12 cellular contexts compared by ENCODE assay signal in genomic region chr2:187390891-187391290, GRCh38. TPM values are rescaled to one million over a fixed set of nuclear protein-coding genes. Genes with fewer than 3 reads are reported as not detected.
DNase-seq lines count a peak whose midpoint lies in the region; ATAC-seq, FAIRE-seq and TF ChIP-seq lines count a peak whose summit lies in the region.
"Had no signal": no experiment of that assay in that cellular context is flagged by ENCODE, and none has a peak within 500 bp of the region (broad histone marks: within the 10 kb centered on the region; RNA-seq: fewer than 3 reads in every experiment).

No MANE protein-coding gene starts in this region.

- no peak overlapping the region for H3K9ac ChIP-seq in MM.1S (ENCODE audit: low read length)

- intact Hi-C loops in head of caudate nucleus (cut with DNase I), result no loop called here

- H3F3A ChIP-seq in MM.1S (ENCODE audit: insufficient read depth, low read length), result no peaks in the 10 kb centered on the region

- no peaks in the 10 kb centered on the region for H3K9me2 ChIP-seq in MM.1S (replicated peaks; ENCODE audit: insufficient read depth, low read length)

- in situ Hi-C loops in GM13976 (cut with MboI; ENCODE audit: low sequenced_read_pairs, unreplicated experiment), result no loop called here

- no peaks in the 10 kb centered on the region for H3K36me3 ChIP-seq in MM.1S (replicated peaks; ENCODE audit: insufficient read depth, low read length)
- H3K36me3 ChIP-seq in bronchial epithelial cell (ENCODE audit: control insufficient read depth, insufficient read depth, low read length), result no peaks in the 10 kb centered on the region

- H3K27ac ChIP-seq in MM.1S (ENCODE audit: low read length), result no peak overlapping the region
- H3K27ac ChIP-seq: dorsolateral prefrontal cortex had no signal

- FAIRE-seq in bronchial epithelial cell (lab: Jason Lieb, UNC), result peak; percentile 36

- no peaks in the 10 kb centered on the region for H4K20me1 ChIP-seq in MM.1S (ENCODE audit: insufficient read depth, low read length)

- H3K4me2 ChIP-seq in MM.1S (ENCODE audit: low read depth, low read length), result no peak overlapping the region

- H3K9me3 ChIP-seq in MM.1S (replicated peaks; ENCODE audit: insufficient read depth, low read length), result no peaks in the 10 kb centered on the region

- H3K4me3 ChIP-seq in MM.1S (ENCODE audit: low read length) (no peak overlapping the region), bronchial epithelial cell (ENCODE audit: low read depth, low read length) (no peak overlapping the region)
- H3K4me3 ChIP-seq: dorsolateral prefrontal cortex had no signal

- H3K79me2 ChIP-seq in MM.1S (ENCODE audit: low read length), result no peaks in the 10 kb centered on the region

- H3K27me3 ChIP-seq in MM.1S (replicated peaks; ENCODE audit: insufficient read depth, low read length) (no peaks in the 10 kb centered on the region), bronchial epithelial cell (ENCODE audit: control insufficient read depth, insufficient read depth, low read length) (no peaks in the 10 kb centered on the region)
- H3K27me3 ChIP-seq: dorsolateral prefrontal cortex had no signal

- ATAC-seq in GM19328 (IDR thresholded peaks at IDR 0.05; ENCODE audit: unreplicated experiment), result no peak

- H2AFZ ChIP-seq in MM.1S (ENCODE audit: low read length), result no peak overlapping the region

- peak; percentile 94 for DNase-seq in EH (ENCODE audit: low read depth)
- DNase-seq in MM.1S, result peak; percentile 35
- peak; percentile 97 for DNase-seq in bronchial epithelial cell (ENCODE audit: low read depth)
- DNase-seq in myocyte (ENCODE audit: low read depth), result peak; percentile 29
- DNase-seq in GM13976 (ENCODE audit: low spot score), result no peak
- no peak for DNase-seq in NOMO-1 treated with DMSO at 0.1 percent for 48 hours (lab: John Stamatoyannopoulos, UW; ENCODE audit: unreplicated experiment)
- no peak for DNase-seq in head of caudate nucleus
- DNase-seq: activated CD4-positive, alpha-beta T cell treated with anti-CD3 and anti-CD28 coated beads for 1 hour; dorsolateral prefrontal cortex; H9; NCI-H187 treated with DMSO at 0.1 percent for 48 hours had no signal

- peaks cover 5% of the 10 kb centered on the region for H3K4me1 ChIP-seq in MM.1S (ENCODE audit: low read length)

- TF ChIP-seq CTCF in MM.1S (IDR thresholded peaks at IDR 0.05; ENCODE audit: low read length) (no peak), bronchial epithelial cell (IDR thresholded peaks at IDR 0.05; ENCODE audit: insufficient read depth, low read length, severe bottlenecking) (no peak), GM13976 (IDR thresholded peaks at IDR 0.05; ENCODE audit: borderline replicate concordance, control extremely low read depth, extremely low read depth, insufficient read depth, missing control alignments) (no peak)

RNA-seq across cellular contexts. Expression of gene CALCRL, which starts 57.2 kb away (rescaled TPM):
- 1.3 and 2.2 TPM in 2 replicates for total RNA-seq in bronchial epithelial cell
- 10.3 and 12.8 TPM in 2 replicates for total RNA-seq in myocyte
- 2.0 TPM for polyA plus RNA-seq in myocyte (2012)

Comparison
In these comparisons a context has a peak if more than half of its experiments do, and no peak if none do; other contexts are left out.
1. DNase-seq: peak in EH (single experiment), MM.1S (single experiment), bronchial epithelial cell (single experiment) and myocyte (single experiment); none in GM13976 (single experiment), NOMO-1 treated with DMSO at 0.1 percent for 48 hours (single experiment) and head of caudate nucleus (0 of 42).